Comparison of ENCODE assay signal across 5 cellular contexts in genomic region chr10:104784452-104784851, GRCh38.
"Had no signal": no experiment of that assay in that cellular context is flagged by ENCODE, and none has a peak within 500 bp of the region (broad histone marks: within the 10 kb centered on the region; RNA-seq: fewer than 3 reads in every experiment).

No MANE protein-coding gene starts in this region.

- DNase-seq: H9, HCEC 1CT had no signal

- H3K4me3 Mint-ChIP-seq: GM23338, H9, IgD-negative memory B cell had no signal

- H3K4me1 Mint-ChIP-seq: GM23338, IgD-negative memory B cell had no signal

- H3K4me3 ChIP-seq: GM23338 had no signal

- H3K27ac Mint-ChIP-seq: GM23338, H9, IgD-negative memory B cell had no signal

- H3K36me3 Mint-ChIP-seq: IgD-negative memory B cell had no signal

- H3K27me3 Mint-ChIP-seq: IgD-negative memory B cell had no signal

- ATAC-seq: GM23338, HepG2 had no signal
